ENCODE assay signal across 1 cellular context in the genomic region with DNA sequence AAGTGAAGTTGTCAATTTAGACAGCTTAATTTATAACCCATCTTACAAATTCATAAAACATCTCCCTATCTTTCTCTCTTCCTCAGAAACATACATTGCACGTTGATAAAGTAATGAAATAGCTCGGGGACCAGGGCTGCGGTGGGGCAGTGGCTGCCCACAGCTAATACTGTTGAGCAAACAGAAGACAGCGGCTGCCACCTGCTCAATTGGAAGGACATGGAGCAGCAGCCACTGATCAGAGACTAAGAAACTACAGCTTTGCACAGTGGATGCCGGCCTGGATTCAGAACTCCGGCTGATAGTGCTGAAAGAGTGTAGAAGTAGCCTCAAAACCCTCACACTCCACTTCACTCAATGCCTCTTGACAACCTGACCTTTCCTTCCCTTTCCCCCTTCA.
TF ChIP-seq lines count a peak whose summit lies in the region.

No MANE protein-coding gene starts in this region.

TF ChIP-seq in H1, 55 proteins besides CTCF, POLR2A, EP300 and RAD21:
- TF ChIP-seq EZH2 (IDR thresholded peaks at IDR 0.05; ENCODE audit: low read depth, low read length, severe bottlenecking) (no peak), BACH1 (IDR thresholded peaks at IDR 0.05; ENCODE audit: low read length) (no peak), POLR2AphosphoS5 (IDR thresholded peaks at IDR 0.05; ENCODE audit: low read depth, low read length) (no peak), SIX5 (IDR thresholded peaks at IDR 0.05; ENCODE audit: low read depth, low read length) (no peak), MAFK (IDR thresholded peaks at IDR 0.05; ENCODE audit: low read depth, low read length) (no peak), RBBP5 (IDR thresholded peaks at IDR 0.05; ENCODE audit: borderline replicate concordance, low read depth, low read length) (no peak), TCF12 (IDR thresholded peaks at IDR 0.05; ENCODE audit: low read depth, low read length) (no peak), NRF1 (IDR thresholded peaks at IDR 0.05; ENCODE audit: low read depth, low read length) (no peak), CTBP2 (IDR thresholded peaks at IDR 0.05; ENCODE audit: borderline replicate concordance, insufficient read depth, insufficient read length, low read length) (no peak), POU5F1 (IDR thresholded peaks at IDR 0.05; ENCODE audit: low read depth, low read length) (no peak), CHD1 (IDR thresholded peaks at IDR 0.05; ENCODE audit: low read depth, low read length) (no peak), TEAD4 (IDR thresholded peaks at IDR 0.05; ENCODE audit: low read depth, low read length) (no peak), CREB1 (IDR thresholded peaks at IDR 0.05) (no peak)
